In the genomic region with DNA sequence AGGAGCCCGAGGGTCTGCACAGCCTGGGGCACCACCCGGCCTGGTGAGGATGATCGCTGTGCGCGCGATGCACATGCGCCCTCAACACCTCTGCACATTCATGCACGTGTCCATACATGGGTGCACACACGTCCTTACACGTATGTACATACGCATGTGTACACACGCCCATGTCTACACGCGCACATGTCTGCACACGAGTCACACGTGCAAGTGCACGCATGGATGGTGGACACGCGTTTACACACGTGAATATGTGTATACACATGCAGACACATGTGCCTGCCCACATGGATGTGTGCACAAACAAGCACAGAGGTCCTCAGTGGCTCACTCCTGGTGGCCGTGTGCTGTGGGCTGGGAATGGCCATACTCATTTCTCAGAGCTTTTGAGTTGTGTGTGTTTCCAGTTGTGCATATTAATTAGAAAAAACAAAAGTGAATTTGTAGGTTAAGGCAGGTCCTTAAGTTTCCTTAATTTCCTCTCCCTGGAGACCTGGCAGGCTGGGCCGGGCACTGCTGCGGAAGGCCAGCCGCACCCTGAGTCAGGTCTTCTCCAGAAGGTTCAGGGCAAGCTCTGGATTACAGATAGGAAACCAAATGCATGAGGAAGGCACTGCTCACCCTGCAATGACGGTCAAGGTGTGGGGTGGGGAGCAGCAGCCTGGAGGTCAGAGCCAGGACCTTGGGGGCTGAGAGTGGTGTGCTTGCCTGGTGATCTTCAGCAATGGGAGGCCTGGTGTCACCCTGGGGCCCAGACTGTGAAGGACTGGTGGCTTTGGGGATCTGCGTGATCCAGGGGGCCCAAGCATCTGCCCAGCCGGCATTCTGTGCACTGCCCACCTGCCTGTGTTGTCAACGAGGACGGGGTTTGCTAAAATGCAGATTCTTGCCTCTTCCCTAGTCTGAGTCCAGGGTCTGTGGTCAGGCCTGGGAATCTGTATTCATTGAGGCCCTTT, we compare ENCODE assay signal across 9 cellular contexts. TPM values are rescaled to one million over a fixed set of nuclear protein-coding genes. Genes with fewer than 3 reads are reported as not detected.
A peak's percentile ranks its signal among the peaks of the same experiment; 100 is the strongest.
DNase-seq lines count a peak whose midpoint lies in the region; ATAC-seq, FAIRE-seq and TF ChIP-seq lines count a peak whose summit lies in the region.
"Had no signal": no experiment of that assay in that cellular context is flagged by ENCODE, and none has a peak within 500 bp of the region (broad histone marks: within the 10 kb centered on the region; RNA-seq: fewer than 3 reads in every experiment).

No MANE protein-coding gene starts in this region.

- H3K9me3 Mint-ChIP-seq in naive thymus-derived CD8-positive, alpha-beta T cell: no peaks in the 10 kb centered on the region

- peak overlapping the region in 4 of 10 donors; percentile 33 to 60 (median 47) for H3K4me3 Mint-ChIP-seq in naive thymus-derived CD8-positive, alpha-beta T cell

- no peak for FAIRE-seq in GM12892 (lab: Jason Lieb, UNC)

- TF ChIP-seq POLR2A in GM12892 (IDR thresholded peaks at IDR 0.05; ENCODE audit: low read depth, low read length): no peak

- H3K9ac ChIP-seq in SK-N-MC (ENCODE audit: insufficient read length): peak overlapping the region; percentile 18

- H3K36me3 Mint-ChIP-seq in naive thymus-derived CD8-positive, alpha-beta T cell: no peaks in the 10 kb centered on the region

- peak; percentile 36 for DNase-seq in AG10803 (ENCODE audit: low read depth)
- no peak for DNase-seq in SK-N-MC (ENCODE audit: low read depth, low spot score)
- DNase-seq in astrocyte of the hippocampus (ENCODE audit: low read depth, low spot score): peak; percentile 32
- DNase-seq in naive thymus-derived CD8-positive, alpha-beta T cell: peak in 9 of 10 donors; percentile 19 to 72 (median 40)
- DNase-seq in GM12892 (ENCODE audit: insufficient read length): no peak
- DNase-seq in NCI-H2029 (lab: John Stamatoyannopoulos, UW): no peak

- no peaks in the 10 kb centered on the region for H3K36me3 ChIP-seq in SK-N-MC (ENCODE audit: insufficient read depth, low read length)

- H3K27me3 Mint-ChIP-seq in naive thymus-derived CD8-positive, alpha-beta T cell: no peaks in the 10 kb centered on the region

- H3K4me1 Mint-ChIP-seq in naive thymus-derived CD8-positive, alpha-beta T cell: peaks cover 8 to 25% (median 14%) of the 10 kb centered on the region in 4 donors

- POLR2A ChIA-PET in naive thymus-derived CD8-positive, alpha-beta T cell (lab: Charles Lee): interaction anchor here (0.7 to 4.2 kb wide), 13 partner anchors 15 to 311 kb away, joined by 3 to 71 read pairs (median 6); a partner anchor contains a TSS

- H3K27ac ChIP-seq in SK-N-MC: no peak overlapping the region

- H3K27ac Mint-ChIP-seq in naive thymus-derived CD8-positive, alpha-beta T cell: peak overlapping the region in 4 of 10 donors; percentile 6 to 77 (median 50)

- no peak for ATAC-seq in naive thymus-derived CD8-positive, alpha-beta T cell
- ATAC-seq in GM19452 (IDR thresholded peaks at IDR 0.05; ENCODE audit: unreplicated experiment) (no peak), GM18511 (IDR thresholded peaks at IDR 0.05; ENCODE audit: unreplicated experiment) (no peak)

- H3K9me3 ChIP-seq in SK-N-MC (ENCODE audit: low read depth, low read length): no peaks in the 10 kb centered on the region

- no peak for TF ChIP-seq CTCF in AG10803 (conservative IDR thresholded peaks at IDR 0.05; ENCODE audit: low read length)

- H3K4me3 ChIP-seq in AG10803 (ENCODE audit: low read length): no peak overlapping the region
- no peak overlapping the region for H3K4me3 ChIP-seq in SK-N-MC

RNA-seq across cellular contexts. Expression of a gene that starts 1.3 kb away (rescaled TPM):
- total RNA-seq in naive thymus-derived CD8-positive, alpha-beta T cell: 10 to 100 TPM; 29.1 to 43.6 TPM
- polyA plus RNA-seq in naive thymus-derived CD8-positive, alpha-beta T cell: not detected
- not detected for polyA plus RNA-seq in GM12892 (2012; ENCODE audit: missing spikeins)
- polyA plus RNA-seq: BJ had no signal

RNA-seq across cellular contexts. Expression of a gene that starts 29.8 kb away (rescaled TPM):
- 10 to 100 TPM; 33.5 to 36.1 TPM for total RNA-seq in naive thymus-derived CD8-positive, alpha-beta T cell
- polyA plus RNA-seq in naive thymus-derived CD8-positive, alpha-beta T cell: 10 to 100 TPM; 11.2 to 14.9 (median 13.4) TPM
- polyA plus RNA-seq in GM12892 (2012; ENCODE audit: missing spikeins): 23.4 TPM

Comparison
In these comparisons a context has a peak if more than half of its experiments do, and no peak if none do; other contexts are left out.
1. DNase-seq: peak in AG10803 (single experiment), astrocyte of the hippocampus (single experiment) and naive thymus-derived CD8-positive, alpha-beta T cell (9 of 10); none in SK-N-MC (single experiment), GM12892 (single experiment) and NCI-H2029 (single experiment).